11 cellular contexts compared by ENCODE assay signal in the genomic region with DNA sequence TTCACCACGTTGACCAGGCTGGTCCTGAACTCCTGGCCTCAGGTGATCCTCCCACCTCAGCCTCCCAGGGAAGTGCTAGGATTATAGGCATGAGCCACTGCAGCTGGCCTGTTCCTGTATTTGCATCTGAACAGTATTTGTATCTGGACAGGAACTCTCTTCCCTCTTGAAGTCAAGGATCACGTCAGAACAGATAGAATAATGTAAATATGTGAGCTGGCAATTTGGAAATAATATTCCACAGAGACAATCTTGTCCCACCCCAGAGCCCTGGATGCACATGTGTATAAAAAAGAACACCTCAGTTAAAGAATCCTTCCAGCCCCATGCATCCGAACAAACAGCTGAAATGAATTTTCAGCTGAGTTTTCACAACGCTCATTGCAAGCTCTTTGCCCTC.
A peak's percentile ranks its signal among the peaks of the same experiment; 100 is the strongest.
DNase-seq lines count a peak whose midpoint lies in the region; ATAC-seq and TF ChIP-seq lines count a peak whose summit lies in the region.
"Had no signal": no experiment of that assay in that cellular context is flagged by ENCODE, and none has a peak within 500 bp of the region (broad histone marks: within the 10 kb centered on the region; RNA-seq: fewer than 3 reads in every experiment).

No MANE protein-coding gene starts in this region.

- H3K27ac ChIP-seq in cingulate gyrus (ENCODE audit: low read depth, low read length) (peak overlapping the region; percentile 62), mesenchymal stem cell (ENCODE audit: low read length, poor library complexity, severe bottlenecking) (no peak overlapping the region), tibial artery (peak overlapping the region; percentile 41 to 58)
- H3K27ac ChIP-seq: foreskin keratinocyte had no signal

- no peak overlapping the region for H3K4ac ChIP-seq in mesenchymal stem cell (ENCODE audit: low read depth in 1 of 2, low read length in 2 of 2)

- no peak overlapping the region for H2BK12ac ChIP-seq in mesenchymal stem cell (ENCODE audit: low read length in 2 of 2)

- H2BK120ac ChIP-seq in mesenchymal stem cell (ENCODE audit: low read depth, low read length), result no peak overlapping the region

- H3K14ac ChIP-seq in mesenchymal stem cell (ENCODE audit: low read length in 2 of 2), result no peak overlapping the region

- no peaks in the 10 kb centered on the region for H3K4me1 ChIP-seq in mesenchymal stem cell (ENCODE audit: control insufficient read depth, insufficient read depth, low read depth, low read length)
- H3K4me1 ChIP-seq in tibial artery, result peaks cover 0 to 8% (median 0%) of the 10 kb centered on the region in 4 donors

- H2BK5ac ChIP-seq in mesenchymal stem cell (ENCODE audit: low read depth, low read length, poor library complexity, severe bottlenecking), result no peak overlapping the region

- no peak overlapping the region for H2AFZ ChIP-seq in mesenchymal stem cell (ENCODE audit: low read depth, low read length)

- no peak for TF ChIP-seq CTCF in tibial artery (IDR thresholded peaks at IDR 0.05)

- DNase-seq in NCI-H1694 treated with DMSO at 0.1 percent for 48 hours (lab: John Stamatoyannopoulos, UW) (peak; percentile 58), NCI-H1694 (lab: John Stamatoyannopoulos, UW) (no peak), mesenchymal stem cell (no peak), tibial artery (no peak), AG20443 (ENCODE audit: low spot score) (no peak), NCI-H2227 treated with DMSO at 0.1 percent for 48 hours (lab: John Stamatoyannopoulos, UW) (no peak)

- no peak overlapping the region for H2BK15ac ChIP-seq in mesenchymal stem cell (ENCODE audit: low read depth, poor library complexity, severe bottlenecking)

- H3K79me1 ChIP-seq in mesenchymal stem cell (replicated peaks; ENCODE audit: low read length, poor library complexity, severe bottlenecking), result no peaks in the 10 kb centered on the region

- H4K91ac ChIP-seq in mesenchymal stem cell (ENCODE audit: low read length), result no peak overlapping the region

- H3K4me3 ChIP-seq in mesenchymal stem cell (ENCODE audit: insufficient read depth in 1 of 2, low read depth in 1 of 2, low read length in 2 of 2), result peak overlapping the region in 1 of 2 experiments; percentile 38
- peak overlapping the region in 1 of 2 donors; percentile 19 for H3K4me3 ChIP-seq in tibial artery
- H3K4me3 ChIP-seq: adrenal gland had no signal

- H3K18ac ChIP-seq in mesenchymal stem cell (ENCODE audit: low read depth in 1 of 2, low read length in 2 of 2), result no peak overlapping the region

- no peak overlapping the region for H4K8ac ChIP-seq in mesenchymal stem cell (ENCODE audit: low read length)

- 74% methylated on average over 2 of the region's 4 CpGs for WGBS in mesenchymal stem cell

- H3K27me3 ChIP-seq in mesenchymal stem cell (ENCODE audit: control insufficient read depth in 1 of 2, insufficient read depth in 1 of 2, low read length in 2 of 2) (no peaks in the 10 kb centered on the region), tibial artery (no peaks in the 10 kb centered on the region)
- H3K27me3 ChIP-seq: adrenal gland, foreskin keratinocyte had no signal

- peak overlapping the region; percentile 63 for H3K9ac ChIP-seq in mesenchymal stem cell (ENCODE audit: low read length)

- H2AK5ac ChIP-seq in mesenchymal stem cell (ENCODE audit: low read length, severe bottlenecking), result no peak overlapping the region

- intact Hi-C loops in tibial artery (cut with DNase I; ENCODE audit: low total_unique reads), result loop anchor here (2.0 to 10.0 kb wide), 3 partner anchors 121 to 219 kb away; partner anchors contain the start of genes FGD6 and VEZT

- no peak overlapping the region for H3K4me2 ChIP-seq in mesenchymal stem cell (ENCODE audit: low read length, poor library complexity, severe bottlenecking)

- no peak for ATAC-seq in HG02571 (IDR thresholded peaks at IDR 0.05; ENCODE audit: unreplicated experiment)
- ATAC-seq: stimulated activated memory B cell treated with anti-CD40 and anti-IgM and Interleukin-4, amounts not matched to agents 10 μg/mL and 1 μg/mL and 100 μg/mL, for 72 hours had no signal

- H3K23ac ChIP-seq in mesenchymal stem cell (ENCODE audit: low read length in 2 of 2), result no peak overlapping the region

- H3K9me3 ChIP-seq in mesenchymal stem cell (ENCODE audit: control insufficient read depth, low read length), result peaks cover 4% of the 10 kb centered on the region
- H3K9me3 ChIP-seq in tibial artery, result no peaks in the 10 kb centered on the region
- H3K9me3 ChIP-seq: adrenal gland had no signal

- H3K36me3 ChIP-seq in mesenchymal stem cell (ENCODE audit: control insufficient read depth in 1 of 2, insufficient read depth in 2 of 2, low read depth in 1 of 2, low read length in 2 of 2), result no peaks in the 10 kb centered on the region
- no peaks in the 10 kb centered on the region for H3K36me3 ChIP-seq in tibial artery
- H3K36me3 ChIP-seq: adrenal gland had no signal
